Comparison of ENCODE assay signal across 20 cellular contexts in the genomic region with DNA sequence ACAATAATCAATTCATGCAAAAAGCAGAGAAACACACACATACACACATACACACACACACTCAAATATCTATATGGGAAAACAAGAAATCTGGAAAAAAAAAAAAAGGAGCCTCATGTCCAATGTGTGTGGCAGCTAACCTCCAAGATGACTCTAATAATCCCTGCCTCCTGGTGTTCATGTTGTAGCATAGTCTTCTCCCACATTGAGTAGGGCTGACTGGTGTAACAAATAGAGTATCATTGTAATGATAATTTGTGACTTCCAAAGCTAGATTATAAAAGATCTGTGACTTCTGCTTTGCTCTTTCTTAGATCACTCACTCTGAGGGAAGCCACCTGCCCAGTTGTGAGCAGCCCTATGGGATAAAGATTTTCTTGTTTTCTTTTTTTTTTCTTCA.
DNase-seq lines count a peak whose midpoint lies in the region; ATAC-seq, FAIRE-seq and TF ChIP-seq lines count a peak whose summit lies in the region.
"Had no signal": no experiment of that assay in that cellular context is flagged by ENCODE, and none has a peak within 500 bp of the region (broad histone marks: within the 10 kb centered on the region; RNA-seq: fewer than 3 reads in every experiment).

No MANE protein-coding gene starts in this region.

- no peak for FAIRE-seq in HepG2 (lab: Jason Lieb, UNC)
- FAIRE-seq: GM19239, H1 had no signal

- H3K4me3 Mint-ChIP-seq in WTC11, result no peak overlapping the region
- no peak overlapping the region for H3K4me3 Mint-ChIP-seq in type B pancreatic cell
- H3K4me3 Mint-ChIP-seq: B cell; CD8-positive, alpha-beta T cell had no signal

- no peaks in the 10 kb centered on the region for H3K9me3 ChIP-seq in HepG2 (ENCODE audit: low read length)
- H3K9me3 ChIP-seq in right lobe of liver, result no peaks in the 10 kb centered on the region
- H3K9me3 ChIP-seq in vagina, result no peaks in the 10 kb centered on the region
- H3K9me3 ChIP-seq: BLaER1 treated with 17β-estradiol and CSF1 and Interleukin-3, amounts not matched to agents 10 nM and 100 nM had no signal

- H3K27me3 ChIP-seq in HepG2 (ENCODE audit: control insufficient read depth in 1 of 2, insufficient read depth in 2 of 2, low read length in 2 of 2) (no peaks in the 10 kb centered on the region), right lobe of liver (no peaks in the 10 kb centered on the region), vagina (no peaks in the 10 kb centered on the region)
- H3K27me3 ChIP-seq: BLaER1 treated with 17β-estradiol and CSF1 and Interleukin-3, amounts not matched to agents 10 nM and 100 nM had no signal

- CTCF ChIA-PET in HepG2 (lab: Yijun Ruan, JAX; ENCODE audit: low intra/inter-chr PET ratio, low total read pairs) (no interaction called here), WTC11 (lab: Charles Lee) (interaction anchor here (0.6 to 1.1 kb wide), 2 partner anchors 23 to 1029 kb away, joined by 3 to 6 read pairs; no protein-coding TSS in a partner anchor)

- H3K27ac Mint-ChIP-seq in WTC11 (no peak overlapping the region), type B pancreatic cell (no peak overlapping the region)
- H3K27ac Mint-ChIP-seq: B cell; CD8-positive, alpha-beta T cell had no signal

- H3K9ac ChIP-seq in HepG2 (ENCODE audit: insufficient read depth, low read depth, low read length), result no peak overlapping the region
- H3K9ac ChIP-seq: BLaER1 treated with 17β-estradiol and CSF1 and Interleukin-3, amounts not matched to agents 10 nM and 100 nM had no signal

- no peak overlapping the region for H2AFZ ChIP-seq in HepG2 (ENCODE audit: low read length)

- no peak for TF ChIP-seq EP300 in HepG2 (IDR thresholded peaks at IDR 0.05; ENCODE audit: low read depth in 2 of 2, low read length in 2 of 2)
- TF ChIP-seq EP300 in HepG2 (CRISPR knock-in tag; IDR thresholded peaks at IDR 0.05; ENCODE audit: borderline replicate concordance), result no peak

- intact Hi-C loops in HepG2 (cut with micrococcal nuclease; ENCODE audit: unreplicated experiment), result no loop called here
- intact Hi-C loops in right lobe of liver (cut with DNase I), result no loop called here
- intact Hi-C loops in vagina (cut with DNase I), result no loop called here

- peak; percentile 25; the same call in 2 of the 3 replicates for ATAC-seq in HepG2
- ATAC-seq in right lobe of liver, result no peak
- peak; percentile 52 for ATAC-seq in WTC11
- ATAC-seq: CD8-positive, alpha-beta T cell had no signal

- H3K4me1 ChIP-seq in HepG2 (ENCODE audit: insufficient read depth, low read length) (no peaks in the 10 kb centered on the region), right lobe of liver (no peaks in the 10 kb centered on the region), vagina (no peaks in the 10 kb centered on the region)
- H3K4me1 ChIP-seq: BLaER1 treated with 17β-estradiol and CSF1 and Interleukin-3, amounts not matched to agents 10 nM and 100 nM had no signal

- H4K20me1 ChIP-seq in HepG2 (ENCODE audit: insufficient read depth, low read length), result no peaks in the 10 kb centered on the region
- H4K20me1 ChIP-seq: BLaER1 treated with 17β-estradiol and CSF1 and Interleukin-3, amounts not matched to agents 10 nM and 100 nM had no signal

- DNase-seq in HepG2 (ENCODE audit: low spot score) (no peak), right lobe of liver (no peak), WTC11 (ENCODE audit: low spot score) (no peak), dermis blood vessel endothelial cell (peak; percentile 10), type B pancreatic cell (ENCODE audit: extremely low spot score, unreplicated experiment) (no peak), KBM-7 (no peak), vagina (ENCODE audit: extremely low spot score in 2 of 2) (no peak), mucosa of gallbladder (ENCODE audit: low spot score) (no peak)
- DNase-seq: 8988T; Calu3; CD8-positive, alpha-beta T cell; DMS153; DMS79; GF-D8; HCEC 1CT; Karpas-422 had no signal

- H3K27ac ChIP-seq in HepG2 (ENCODE audit: extremely low read length, insufficient read depth, low read length), result no peak overlapping the region
- no peak overlapping the region for H3K27ac ChIP-seq in right lobe of liver
- no peak overlapping the region for H3K27ac ChIP-seq in vagina
- H3K27ac ChIP-seq: BLaER1 treated with 17β-estradiol and CSF1 and Interleukin-3, amounts not matched to agents 10 nM and 100 nM had no signal

- no peaks in the 10 kb centered on the region for H3K79me2 ChIP-seq in HepG2 (ENCODE audit: insufficient read depth, low read length)

- H3K4me3 ChIP-seq in HepG2 (replicated peaks in 1 of 3; ENCODE audit: insufficient read depth in 1 of 3, low read depth in 2 of 3, low read length in 3 of 3) (no peak overlapping the region), right lobe of liver (no peak overlapping the region), vagina (no peak overlapping the region)
- H3K4me3 ChIP-seq: BLaER1 treated with 17β-estradiol and CSF1 and Interleukin-3, amounts not matched to agents 10 nM and 100 nM had no signal

- H3K27me3 Mint-ChIP-seq in WTC11 (ENCODE audit: low read depth) (no peaks in the 10 kb centered on the region), type B pancreatic cell (peaks cover 5% of the 10 kb centered on the region)

- no peak for TF ChIP-seq CTCF in HepG2 (CRISPR knock-in tag; IDR thresholded peaks at IDR 0.05)
- no peak for TF ChIP-seq CTCF in right lobe of liver (IDR thresholded peaks at IDR 0.05)
- TF ChIP-seq CTCF in WTC11 (IDR thresholded peaks at IDR 0.05), result no peak
- peak; percentile 34 for TF ChIP-seq CTCF in type B pancreatic cell (conservative IDR thresholded peaks at IDR 0.05)
- no peak for TF ChIP-seq CTCF in vagina (IDR thresholded peaks at IDR 0.05)

- in situ Hi-C loops in HepG2 (cut with HindIII; ENCODE audit: extremely low pct_ligation_motif_present, low pct_unique_long_range_greater_than_20kb) (no loop called here), KBM-7 (cut with MboI; ENCODE audit: low pct_unique_long_range_greater_than_20kb, low sequenced_read_pairs) (no loop called here)

- no peak overlapping the region for H3K4me2 ChIP-seq in HepG2 (ENCODE audit: low read depth, low read length)
- H3K4me2 ChIP-seq: BLaER1 treated with 17β-estradiol and CSF1 and Interleukin-3, amounts not matched to agents 10 nM and 100 nM had no signal

- H3K36me3 Mint-ChIP-seq in WTC11, result no peaks in the 10 kb centered on the region
- no peaks in the 10 kb centered on the region for H3K36me3 Mint-ChIP-seq in type B pancreatic cell
- H3K36me3 Mint-ChIP-seq: CD8-positive, alpha-beta T cell had no signal

- no peaks in the 10 kb centered on the region for H3K9me3 Mint-ChIP-seq in WTC11
- H3K9me3 Mint-ChIP-seq in type B pancreatic cell, result peaks cover 4% of the 10 kb centered on the region
- H3K9me3 Mint-ChIP-seq: CD8-positive, alpha-beta T cell had no signal

- POLR2A ChIA-PET in HepG2 (lab: Yijun Ruan, JAX) (no interaction called here), WTC11 (lab: Charles Lee) (no interaction called here)

- TF ChIP-seq POLR2A in HepG2 (IDR thresholded peaks at IDR 0.05; ENCODE audit: insufficient read depth in 1 of 2, low read depth in 2 of 2, low read length in 2 of 2) (no peak), right lobe of liver (IDR thresholded peaks at IDR 0.05) (no peak), vagina (IDR thresholded peaks at IDR 0.05) (no peak)

- H3K4me1 Mint-ChIP-seq in WTC11 (peaks cover 16% of the 10 kb centered on the region), type B pancreatic cell (ENCODE audit: unreplicated experiment) (no peaks in the 10 kb centered on the region)
- H3K4me1 Mint-ChIP-seq: B cell had no signal

- no peaks in the 10 kb centered on the region for H3K36me3 ChIP-seq in HepG2 (replicated peaks in 1 of 2; ENCODE audit: control insufficient read depth in 1 of 2, insufficient read depth in 2 of 2, low read length in 2 of 2)
- H3K36me3 ChIP-seq in right lobe of liver, result no peaks in the 10 kb centered on the region
- H3K36me3 ChIP-seq in vagina, result no peaks in the 10 kb centered on the region
- H3K36me3 ChIP-seq: BLaER1 treated with 17β-estradiol and CSF1 and Interleukin-3, amounts not matched to agents 10 nM and 100 nM had no signal

- BruUV-seq in HepG2 (replicated peaks; lab: Mats Ljungman, UMichigan), result no TSS peak

- no peak for TF ChIP-seq RAD21 in HepG2 (CRISPR knock-in tag; IDR thresholded peaks at IDR 0.05)

TF ChIP-seq in HepG2, 621 proteins besides CTCF, POLR2A, EP300 and RAD21 (continues in another document):
- TF ChIP-seq NCOA1 (CRISPR knock-in tag; IDR thresholded peaks at IDR 0.05), result no peak
- TF ChIP-seq ZNF136 (CRISPR knock-in tag; IDR thresholded peaks at IDR 0.05; ENCODE audit: low read depth), result no peak
- no peak for TF ChIP-seq GATAD2A (CRISPR knock-in tag; IDR thresholded peaks at IDR 0.05)
- TF ChIP-seq DPF2 (CRISPR knock-in tag; IDR thresholded peaks at IDR 0.05; ENCODE audit: borderline replicate concordance, low read depth), result no peak
- no peak for TF ChIP-seq NRL (CRISPR knock-in tag; IDR thresholded peaks at IDR 0.05; ENCODE audit: borderline replicate concordance)
- TF ChIP-seq, protein P1, sequence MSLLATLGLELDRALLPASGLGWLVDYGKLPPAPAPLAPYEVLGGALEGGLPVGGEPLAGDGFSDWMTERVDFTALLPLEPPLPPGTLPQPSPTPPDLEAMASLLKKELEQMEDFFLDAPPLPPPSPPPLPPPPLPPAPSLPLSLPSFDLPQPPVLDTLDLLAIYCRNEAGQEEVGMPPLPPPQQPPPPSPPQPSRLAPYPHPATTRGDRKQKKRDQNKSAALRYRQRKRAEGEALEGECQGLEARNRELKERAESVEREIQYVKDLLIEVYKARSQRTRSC (CRISPR knock-in tag; IDR thresholded peaks at IDR 0.05; ENCODE audit: low read depth), result no peak
- TF ChIP-seq NFATC3 (CRISPR knock-in tag; IDR thresholded peaks at IDR 0.05), result no peak
- no peak for TF ChIP-seq SIN3A (IDR thresholded peaks at IDR 0.05; ENCODE audit: borderline replicate concordance, low read depth, low read length)

TF ChIP-seq in WTC11, 78 proteins besides CTCF, POLR2A, EP300 and RAD21:
- no peak for TF ChIP-seq NR2C2 (CRISPR knock-in tag; IDR thresholded peaks at IDR 0.05)
- TF ChIP-seq, protein P2, sequence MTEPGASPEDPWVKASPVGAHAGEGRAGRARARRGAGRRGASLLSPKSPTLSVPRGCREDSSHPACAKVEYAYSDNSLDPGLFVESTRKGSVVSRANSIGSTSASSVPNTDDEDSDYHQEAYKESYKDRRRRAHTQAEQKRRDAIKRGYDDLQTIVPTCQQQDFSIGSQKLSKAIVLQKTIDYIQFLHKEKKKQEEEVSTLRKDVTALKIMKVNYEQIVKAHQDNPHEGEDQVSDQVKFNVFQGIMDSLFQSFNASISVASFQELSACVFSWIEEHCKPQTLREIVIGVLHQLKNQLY (CRISPR knock-in tag; IDR thresholded peaks at IDR 0.05), result no peak
- TF ChIP-seq CREM (CRISPR knock-in tag; IDR thresholded peaks at IDR 0.05), result no peak
- TF ChIP-seq NFATC4 (CRISPR knock-in tag; IDR thresholded peaks at IDR 0.05), result no peak
- no peak for TF ChIP-seq ESRRA (CRISPR knock-in tag; IDR thresholded peaks at IDR 0.05; ENCODE audit: borderline replicate concordance)
- TF ChIP-seq ZNF263 (CRISPR knock-in tag; IDR thresholded peaks at IDR 0.05; ENCODE audit: low read depth), result no peak
- TF ChIP-seq CBFB (CRISPR knock-in tag; IDR thresholded peaks at IDR 0.05; ENCODE audit: low read depth), result no peak
- TF ChIP-seq RORB (CRISPR knock-in tag; IDR thresholded peaks at IDR 0.05), result no peak
- TF ChIP-seq TEAD4 (CRISPR knock-in tag; IDR thresholded peaks at IDR 0.05), result no peak
- TF ChIP-seq ZNF396 (CRISPR knock-in tag; IDR thresholded peaks at IDR 0.05; ENCODE audit: borderline replicate concordance), result no peak

Comparison
In these comparisons a context has a peak if more than half of its experiments do, and no peak if none do; other contexts are left out.
1. ATAC-seq: peak in HepG2 (single experiment) and WTC11 (single experiment); none in right lobe of liver (0 of 4).